25 cellular contexts compared by ENCODE assay signal in the genomic region with DNA sequence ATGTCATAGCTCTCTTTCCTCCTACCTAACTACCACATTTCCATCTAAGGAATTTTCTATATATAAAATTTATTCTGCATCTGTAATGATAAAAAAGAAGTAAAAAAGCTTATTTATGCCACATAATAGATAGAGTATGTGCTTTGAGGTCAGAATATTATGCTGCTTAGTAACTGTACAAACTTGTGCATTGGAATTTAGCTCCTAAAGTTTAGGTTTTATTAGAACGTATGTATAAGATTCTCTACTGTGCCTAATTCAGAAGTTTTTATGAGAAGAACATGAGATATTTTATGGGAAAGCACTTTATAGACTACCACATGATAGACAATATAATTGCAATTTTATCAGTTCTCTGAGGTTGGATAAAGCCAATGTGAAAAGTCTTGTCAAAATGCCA.
"Had no signal": no experiment of that assay in that cellular context is flagged by ENCODE, and none has a peak within 500 bp of the region (broad histone marks: within the 10 kb centered on the region; RNA-seq: fewer than 3 reads in every experiment).

No MANE protein-coding gene starts in this region.

- H3K36me3 ChIP-seq: lower lobe of right lung, stomach, suprapubic skin, tibial nerve, WERI-Rb-1 had no signal

- ATAC-seq: activated CD8-positive, alpha-beta memory T cell treated with anti-CD3 and anti-CD28 coated beads, Interleukin-2, amount 10 ng/mL, durations not matched to agents 7 days and 5 days; activated CD8-positive, alpha-beta T cell treated with anti-CD3 and anti-CD28 coated beads for 36 hours; left lobe of liver; lower lobe of right lung; naive thymus-derived CD4-positive, alpha-beta T cell; sciatic nerve; stimulated activated effector memory CD8-positive, alpha-beta T cell treated with anti-CD3 and anti-CD28 coated beads, Interleukin-12 subunit alpha, Interleukin-12 subunit beta, amount 100 ng/mL, for 72 hours had no signal

- FAIRE-seq: bronchial epithelial cell, small intestine had no signal

- H3K27me3 Mint-ChIP-seq: activated CD4-positive, alpha-beta T cell treated with anti-CD3 and anti-CD28 coated beads, Interleukin-2, amount 10 ng/mL, durations not matched to agents 7 days and 5 days; activated CD8-positive, alpha-beta memory T cell treated with anti-CD3 and anti-CD28 coated beads, Interleukin-2, amount 10 ng/mL, durations not matched to agents 7 days and 5 days; activated CD8-positive, alpha-beta T cell treated with anti-CD3 and anti-CD28 coated beads for 36 hours; activated naive CD8-positive, alpha-beta T cell; naive thymus-derived CD4-positive, alpha-beta T cell had no signal

- H3K9me3 Mint-ChIP-seq: activated CD8-positive, alpha-beta T cell treated with anti-CD3 and anti-CD28 coated beads for 36 hours; activated T-helper 1 cell treated with anti-CD3 and anti-CD28 coated beads, Interleukin-12 subunit alpha, Interleukin-12 subunit beta, Interleukin-2, Interleukin-4 antibody, amounts not matched to agents 30 ng/mL and 10 ng/mL and 1 ng/mL, durations not matched to agents 14 hours and 24 hours and 36 hours; T-helper 2 cell treated with Interferon-gamma antibody and Interleukin-4, amounts not matched to agents 5 μg/mL and 100 μg/mL, for 36 hours had no signal

- H3K4me1 ChIP-seq: lower lobe of right lung, suprapubic skin, tibial nerve had no signal

- H3K4me3 Mint-ChIP-seq: activated CD4-positive, alpha-beta T cell treated with anti-CD3 and anti-CD28 coated beads, Interleukin-2, amount 10 ng/mL, durations not matched to agents 7 days and 5 days; activated CD8-positive, alpha-beta memory T cell treated with anti-CD3 and anti-CD28 coated beads, Interleukin-2, amount 10 ng/mL, durations not matched to agents 7 days and 5 days; activated CD8-positive, alpha-beta T cell treated with anti-CD3 and anti-CD28 coated beads for 36 hours; activated naive CD8-positive, alpha-beta T cell; activated T-helper 1 cell treated with anti-CD3 and anti-CD28 coated beads, Interleukin-12 subunit alpha, Interleukin-12 subunit beta, Interleukin-2, Interleukin-4 antibody, amounts not matched to agents 30 ng/mL and 10 ng/mL and 1 ng/mL, durations not matched to agents 14 hours and 24 hours and 36 hours; naive thymus-derived CD4-positive, alpha-beta T cell; neural crest cell; stimulated activated effector memory CD8-positive, alpha-beta T cell treated with anti-CD3 and anti-CD28 coated beads, Interleukin-12 subunit alpha, Interleukin-12 subunit beta, amount 100 ng/mL, for 72 hours; T-helper 2 cell treated with Interferon-gamma antibody and Interleukin-4, amounts not matched to agents 5 μg/mL and 100 μg/mL, for 36 hours had no signal

- H3K4me1 Mint-ChIP-seq: activated CD4-positive, alpha-beta T cell treated with anti-CD3 and anti-CD28 coated beads, Interleukin-2, amount 10 ng/mL, durations not matched to agents 7 days and 5 days; activated CD8-positive, alpha-beta memory T cell treated with anti-CD3 and anti-CD28 coated beads, Interleukin-2, amount 10 ng/mL, durations not matched to agents 7 days and 5 days; naive thymus-derived CD4-positive, alpha-beta T cell; neural crest cell; stimulated activated effector memory CD8-positive, alpha-beta T cell treated with anti-CD3 and anti-CD28 coated beads, Interleukin-12 subunit alpha, Interleukin-12 subunit beta, amount 100 ng/mL, for 72 hours had no signal

- H3K27ac Mint-ChIP-seq: activated CD4-positive, alpha-beta T cell treated with anti-CD3 and anti-CD28 coated beads, Interleukin-2, amount 10 ng/mL, durations not matched to agents 7 days and 5 days; activated CD8-positive, alpha-beta memory T cell treated with anti-CD3 and anti-CD28 coated beads, Interleukin-2, amount 10 ng/mL, durations not matched to agents 7 days and 5 days; activated CD8-positive, alpha-beta T cell treated with anti-CD3 and anti-CD28 coated beads for 36 hours; activated naive CD8-positive, alpha-beta T cell; activated T-helper 1 cell treated with anti-CD3 and anti-CD28 coated beads, Interleukin-12 subunit alpha, Interleukin-12 subunit beta, Interleukin-2, Interleukin-4 antibody, amounts not matched to agents 30 ng/mL and 10 ng/mL and 1 ng/mL, durations not matched to agents 14 hours and 24 hours and 36 hours; naive thymus-derived CD4-positive, alpha-beta T cell; stimulated activated effector memory CD8-positive, alpha-beta T cell treated with anti-CD3 and anti-CD28 coated beads, Interleukin-12 subunit alpha, Interleukin-12 subunit beta, amount 100 ng/mL, for 72 hours; T-helper 2 cell treated with Interferon-gamma antibody and Interleukin-4, amounts not matched to agents 5 μg/mL and 100 μg/mL, for 36 hours had no signal

- DNase-seq: activated CD4-positive, alpha-beta T cell treated with anti-CD3 and anti-CD28 coated beads, Interleukin-2, amount 10 ng/mL, durations not matched to agents 7 days and 5 days; activated CD4-positive, CD25-positive, alpha-beta regulatory T cell treated with anti-CD3 and anti-CD28 coated beads, Interleukin-2, amount 50 U/mL, for 72 hours; activated CD8-positive, alpha-beta memory T cell treated with anti-CD3 and anti-CD28 coated beads, Interleukin-2, amount 10 ng/mL, durations not matched to agents 7 days and 5 days; activated CD8-positive, alpha-beta T cell treated with anti-CD3 and anti-CD28 coated beads for 36 hours; activated gamma-delta T cell treated with Interleukin-2 at 50 U/mL for 16 hours; activated T-cell treated with anti-CD3 and anti-CD28 coated beads for 4 hours; foreskin melanocyte; lower lobe of right lung; naive thymus-derived CD4-positive, alpha-beta T cell; small intestine; stimulated activated CD4-positive, alpha-beta T cell treated with anti-CD3 and anti-CD28 coated beads, Interleukin-2, amount 100 ng/mL, for 24 hours; stomach; WERI-Rb-1 had no signal

- H3K27ac ChIP-seq: coronary artery, epithelial cell of prostate, lower lobe of right lung, stomach, suprapubic skin, tibial nerve, WERI-Rb-1 had no signal

- H3K27me3 ChIP-seq: stomach, suprapubic skin, tibial nerve had no signal

- H3K9me3 ChIP-seq: lower lobe of right lung, suprapubic skin had no signal

- H3K36me3 Mint-ChIP-seq: activated CD8-positive, alpha-beta memory T cell treated with anti-CD3 and anti-CD28 coated beads, Interleukin-2, amount 10 ng/mL, durations not matched to agents 7 days and 5 days; activated naive CD8-positive, alpha-beta T cell; naive thymus-derived CD4-positive, alpha-beta T cell; stimulated activated effector memory CD8-positive, alpha-beta T cell treated with anti-CD3 and anti-CD28 coated beads, Interleukin-12 subunit alpha, Interleukin-12 subunit beta, amount 100 ng/mL, for 72 hours had no signal

- H3K4me3 ChIP-seq: coronary artery, lower lobe of right lung, stomach, suprapubic skin, tibial nerve had no signal
